10 cellular contexts compared by ENCODE assay signal in genomic region chr19:5225486-5226345, GRCh38.
A peak's percentile ranks its signal among the peaks of the same experiment; 100 is the strongest.
DNase-seq lines count a peak whose midpoint lies in the region; ATAC-seq, FAIRE-seq and TF ChIP-seq lines count a peak whose summit lies in the region.
"Had no signal": no experiment of that assay in that cellular context is flagged by ENCODE, and none has a peak within 500 bp of the region (broad histone marks: within the 10 kb centered on the region; RNA-seq: fewer than 3 reads in every experiment).

No MANE protein-coding gene starts in this region.

- no TSS peak for BruUV-seq in A673 (replicated peaks; lab: Mats Ljungman, UMichigan)

- no peak for DNase-seq in A673 (ENCODE audit: low spot score)
- DNase-seq in activated T-cell treated with anti-CD3 and anti-CD28 coated beads, Interleukin-2, amount 50 U/mL, for 48 hours = peak; percentile 39 to 46
- DNase-seq in iPS DF 6.9 (ENCODE audit: low read depth, low spot score) = peak; percentile 20
- no peak for DNase-seq in MV-4-11 (lab: John Stamatoyannopoulos, UW)
- no peak for DNase-seq in H54 (ENCODE audit: insufficient read length, low spot score)
- DNase-seq: GDM1 had no signal

- intact Hi-C loops in A673 (cut with micrococcal nuclease; ENCODE audit: unreplicated experiment) = no loop called here

- no peaks in the 10 kb centered on the region for H3K27me3 ChIP-seq in A673 (replicated peaks; ENCODE audit: insufficient read depth, low read depth, low read length, poor library complexity)
- no peaks in the 10 kb centered on the region for H3K27me3 ChIP-seq in iPS DF 6.9 (ENCODE audit: control insufficient read depth, insufficient read depth, low read length)

- CTCF ChIA-PET in A673 (lab: Charles Lee) = interaction anchor here (0.6 to 0.9 kb wide), 2 partner anchors 177 to 179 kb away, joined by 5 to 9 read pairs; no protein-coding TSS in a partner anchor

- H3K9me3 ChIP-seq in A673 (ENCODE audit: low read depth, low read length, poor library complexity, severe bottlenecking) = no peaks in the 10 kb centered on the region
- H3K9me3 ChIP-seq in iPS DF 6.9 (ENCODE audit: control insufficient read depth, insufficient read depth, low read length) = no peaks in the 10 kb centered on the region

- ATAC-seq in GM19328 (IDR thresholded peaks at IDR 0.05; ENCODE audit: unreplicated experiment) = no peak
- ATAC-seq in HG03095 (IDR thresholded peaks at IDR 0.05; ENCODE audit: unreplicated experiment) = no peak
- ATAC-seq: left lobe of liver had no signal

- no peak overlapping the region for H3K4me3 ChIP-seq in A673 (ENCODE audit: low read depth, low read length, poor library complexity, severe bottlenecking)
- no peak overlapping the region for H3K4me3 ChIP-seq in iPS DF 6.9 (ENCODE audit: low read length)

- no peak for FAIRE-seq in H54 (lab: Jason Lieb, UNC)

- POLR2A ChIA-PET in A673 (lab: Charles Lee; ENCODE audit: low non-redundant PET) = no interaction called here

- H3K36me3 ChIP-seq in A673 (ENCODE audit: insufficient read depth, low read length, poor library complexity, severe bottlenecking) (peaks cover 30% of the 10 kb centered on the region), iPS DF 6.9 (ENCODE audit: control insufficient read depth, insufficient read depth, low read length) (peaks cover 24% of the 10 kb centered on the region)

- no peak for TF ChIP-seq POLR2A in H54 (IDR thresholded peaks at IDR 0.05; ENCODE audit: low read depth, low read length)

- no peak overlapping the region for H3K27ac ChIP-seq in A673 (ENCODE audit: low read depth, low read length, poor library complexity, severe bottlenecking)
- no peak overlapping the region for H3K27ac ChIP-seq in iPS DF 6.9 (ENCODE audit: low read length)

- TF ChIP-seq CTCF in A673 (conservative IDR thresholded peaks at IDR 0.05; ENCODE audit: low read depth, low read length) (peak; percentile 67), GM12874 (IDR thresholded peaks at IDR 0.05; ENCODE audit: insufficient read depth, low read depth, low read length) (peak; percentile 65)

- no CpG with 5 or more reads among the region's 28 CpGs for WGBS in iPS DF 6.9 (ENCODE audit: insufficient coverage, insufficient read length)

- H3K4me1 ChIP-seq in A673 (ENCODE audit: insufficient read depth, low read length, poor library complexity, severe bottlenecking) (no peaks in the 10 kb centered on the region), iPS DF 6.9 (ENCODE audit: control insufficient read depth, insufficient read depth, low read length) (no peaks in the 10 kb centered on the region; the same call in 1 of the 2 replicates)

Comparison
In these comparisons a context has a peak if more than half of its experiments do, and no peak if none do; other contexts are left out.
1. DNase-seq: peak in activated T-cell treated with anti-CD3 and anti-CD28 coated beads, Interleukin-2, amount 50 U/mL, for 48 hours (2 of 2) and iPS DF 6.9 (single experiment); none in A673 (single experiment), MV-4-11 (single experiment) and H54 (single experiment).